Comparison of ENCODE assay signal across 22 cellular contexts in the genomic region with DNA sequence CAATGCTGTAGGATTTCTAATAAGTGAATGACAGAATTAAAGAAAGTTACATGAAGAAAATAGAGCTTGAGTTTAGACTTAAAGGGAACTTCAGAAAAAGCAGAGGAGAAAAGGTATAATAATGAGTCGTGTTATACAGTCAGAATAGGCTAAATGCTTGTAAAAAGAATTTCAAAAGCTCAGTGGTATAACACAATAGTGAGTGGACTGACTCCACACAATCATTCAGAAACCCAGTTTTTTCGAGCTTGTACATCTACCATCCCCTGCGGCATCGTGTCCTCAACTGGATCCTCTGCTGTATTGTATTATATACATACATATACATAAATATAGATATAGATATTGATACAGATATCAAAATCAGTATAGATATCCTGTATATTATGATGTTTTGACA.
"Had no signal": no experiment of that assay in that cellular context is flagged by ENCODE, and none has a peak within 500 bp of the region (broad histone marks: within the 10 kb centered on the region; RNA-seq: fewer than 3 reads in every experiment).

No MANE protein-coding gene starts in this region.

- H3K4me3 ChIP-seq: coronary artery, dorsolateral prefrontal cortex, esophagus muscularis mucosa, gastroesophageal sphincter, heart right ventricle, left lung, lower lobe of right lung had no signal

- H3K27ac ChIP-seq: coronary artery, dorsolateral prefrontal cortex, esophagus muscularis mucosa, gastroesophageal sphincter, heart right ventricle, left lung, lower lobe of right lung had no signal

- H3K4me3 Mint-ChIP-seq: memory B cell; naive thymus-derived CD4-positive, alpha-beta T cell; natural killer cell had no signal

- ATAC-seq: gastroesophageal sphincter; heart right ventricle; left cardiac atrium; left lung; left ventricle myocardium superior; lower lobe of right lung; naive thymus-derived CD4-positive, alpha-beta T cell; natural killer cell had no signal

- H3K4me1 ChIP-seq: esophagus muscularis mucosa, gastroesophageal sphincter, heart right ventricle, left lung, lower lobe of right lung had no signal

- H3K27me3 ChIP-seq: dorsolateral prefrontal cortex, esophagus muscularis mucosa, gastroesophageal sphincter, heart right ventricle, left lung had no signal

- DNase-seq: dorsolateral prefrontal cortex; effector CD4-positive, alpha-beta T cell; effector memory CD4-positive, alpha-beta T cell; heart right ventricle; hippocampal formation; left cardiac atrium; left lung; left ventricle myocardium superior; lower lobe of right lung; mesendoderm; midbrain; naive thymus-derived CD4-positive, alpha-beta T cell; natural killer cell had no signal

- FAIRE-seq: colon, endothelial cell of umbilical vein, frontal cortex, islet of Langerhans, keratinocyte had no signal

- H3K27ac Mint-ChIP-seq: memory B cell, natural killer cell had no signal

- H3K9me3 ChIP-seq: esophagus muscularis mucosa, gastroesophageal sphincter, lower lobe of right lung had no signal

- H3K36me3 ChIP-seq: esophagus muscularis mucosa, gastroesophageal sphincter, heart right ventricle, left lung, lower lobe of right lung had no signal

- H3K27me3 Mint-ChIP-seq: memory B cell; naive thymus-derived CD4-positive, alpha-beta T cell had no signal

- H3K9me3 Mint-ChIP-seq: memory B cell, natural killer cell had no signal

- H3K4me1 Mint-ChIP-seq: natural killer cell had no signal
